Comparison of ENCODE assay signal across 18 cellular contexts in the genomic region with DNA sequence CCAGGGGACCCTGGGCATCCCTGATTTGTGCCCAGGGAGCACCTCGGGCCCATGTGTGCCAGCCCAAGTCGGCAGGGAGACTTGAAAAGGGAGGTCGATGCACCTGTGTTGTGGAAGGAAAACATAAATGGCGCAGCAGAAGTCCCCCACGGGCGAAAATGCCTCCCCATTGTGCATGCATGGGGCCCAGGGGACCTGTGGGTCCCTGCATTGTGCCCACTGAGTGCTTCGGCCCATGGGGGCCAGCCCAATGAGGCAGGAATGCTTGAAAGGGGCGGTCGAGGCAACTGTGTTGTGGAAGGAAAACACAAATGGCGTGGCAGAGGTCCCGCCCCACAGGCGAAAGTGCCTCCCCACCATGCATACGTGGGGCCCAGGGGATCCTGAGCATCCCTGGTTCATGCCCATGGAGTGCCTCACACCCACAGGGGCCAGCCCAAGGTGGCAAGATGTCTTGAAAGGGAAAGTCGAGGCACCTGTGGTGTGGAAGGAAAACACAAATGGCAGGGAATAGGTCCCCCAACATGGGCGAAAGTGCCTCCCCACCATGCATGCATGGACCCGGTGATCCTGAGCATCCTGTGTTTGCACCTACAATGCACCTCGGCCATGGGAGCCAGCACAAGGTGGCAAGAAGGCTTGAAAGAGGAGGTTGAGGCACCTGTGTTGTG.
DNase-seq lines count a peak whose midpoint lies in the region; ATAC-seq, FAIRE-seq and TF ChIP-seq lines count a peak whose summit lies in the region.
"Had no signal": no experiment of that assay in that cellular context is flagged by ENCODE, and none has a peak within 500 bp of the region (broad histone marks: within the 10 kb centered on the region; RNA-seq: fewer than 3 reads in every experiment).

No MANE protein-coding gene starts in this region.

- no peak overlapping the region for H3K9ac ChIP-seq in kidney (ENCODE audit: low read length in 2 of 2)
- H3K9ac ChIP-seq: GM23248 had no signal

- no peak overlapping the region for H3K4me3 ChIP-seq in Peyer's patch
- no peak overlapping the region for H3K4me3 ChIP-seq in kidney (ENCODE audit: low read length in 2 of 2)
- no peak overlapping the region for H3K4me3 ChIP-seq in sigmoid colon
- H3K4me3 ChIP-seq: GM23248 had no signal

- ATAC-seq in activated T-helper 17 cell treated with anti-CD3 and anti-CD28 coated beads, Interleukin-2, amount 50 U/mL, for 72 hours (replicated peaks), result no peak
- ATAC-seq: CD8-positive, alpha-beta T cell; HCT116 had no signal

- TF ChIP-seq CTCF in Peyer's patch (IDR thresholded peaks at IDR 0.05) (no peak), kidney (IDR thresholded peaks at IDR 0.05; ENCODE audit: borderline replicate concordance, extremely low read depth, insufficient read depth) (no peak), sigmoid colon (IDR thresholded peaks at IDR 0.05) (no peak)

- no peak for FAIRE-seq in kidney (lab: Jason Lieb, UNC)

- no peaks in the 10 kb centered on the region for H3K27me3 Mint-ChIP-seq in activated T-helper 17 cell treated with anti-CD3 and anti-CD28 coated beads, Interleukin-2, amount 50 U/mL, for 72 hours

- H3K27ac Mint-ChIP-seq in activated T-helper 17 cell treated with anti-CD3 and anti-CD28 coated beads, Interleukin-2, amount 50 U/mL, for 72 hours, result no peak overlapping the region
- H3K27ac Mint-ChIP-seq: CD8-positive, alpha-beta T cell had no signal

- WGBS in sigmoid colon, 2 donors, result 79 to 82% methylated on average over 17 of the region's 17 CpGs

- H3K9me3 ChIP-seq in Peyer's patch, result peaks cover 0 to 42% (median 5%) of the 10 kb centered on the region in 4 donors
- H3K9me3 ChIP-seq in kidney (ENCODE audit: control insufficient read depth in 1 of 2, low read length in 2 of 2), result peaks cover 0 to 19% of the 10 kb centered on the region in 2 donors
- H3K9me3 ChIP-seq in sigmoid colon, result peaks cover 0 to 30% (median 2%) of the 10 kb centered on the region in 4 donors

- TF ChIP-seq EP300 in sigmoid colon (IDR thresholded peaks at IDR 0.05), result no peak

- peak; percentile 3 for DNase-seq in activated naive CD4-positive, alpha-beta T cell treated with anti-CD3 and anti-CD28 coated beads, Interleukin-2, amount 50 U/mL, for 16 hours
- no peak for DNase-seq in activated naive CD4-positive, alpha-beta T cell treated with Interleukin-2 at 50 U/mL for 16 hours
- DNase-seq in Peyer's patch (peak in 2 of 3 donors; percentile 14 to 40), kidney (peak; percentile 48), sigmoid colon (peak; percentile 15), glomerular visceral epithelial cell (ENCODE audit: extremely low spot score) (no peak), medulla oblongata (ENCODE audit: extremely low spot score) (no peak)
- DNase-seq: CD8-positive, alpha-beta T cell; DMS79 treated with DMSO at 0.1 percent for 48 hours; GM23248; MV-4-11; NCI-H1417; NCI-H187 treated with DMSO at 0.1 percent for 48 hours; NCI-H69; NK-92 treated with Interleukin-12 subunit alpha and Interleukin-12 subunit beta, amount 100 ng/mL, for 24 hours; RPMI8226 had no signal

- H3K27ac ChIP-seq in Peyer's patch (no peak overlapping the region), kidney (ENCODE audit: low read depth in 2 of 2, low read length in 2 of 2) (no peak overlapping the region), sigmoid colon (no peak overlapping the region)
- H3K27ac ChIP-seq: GM23248 had no signal

- intact Hi-C loops in kidney (cut with DNase I) (no loop called here), sigmoid colon (cut with DNase I) (no loop called here)

- H3K36me3 Mint-ChIP-seq in activated T-helper 17 cell treated with anti-CD3 and anti-CD28 coated beads, Interleukin-2, amount 50 U/mL, for 72 hours (ENCODE audit: low read depth), result no peaks in the 10 kb centered on the region
- H3K36me3 Mint-ChIP-seq: CD8-positive, alpha-beta T cell had no signal

- H3K4me1 ChIP-seq in Peyer's patch, result no peaks in the 10 kb centered on the region
- no peaks in the 10 kb centered on the region for H3K4me1 ChIP-seq in kidney (ENCODE audit: control insufficient read depth in 1 of 2, insufficient read depth in 1 of 2, low read depth in 1 of 2, low read length in 2 of 2)
- no peaks in the 10 kb centered on the region for H3K4me1 ChIP-seq in sigmoid colon

- peaks cover 14% of the 10 kb centered on the region for H3K9me3 Mint-ChIP-seq in activated T-helper 17 cell treated with anti-CD3 and anti-CD28 coated beads, Interleukin-2, amount 50 U/mL, for 72 hours

- TF ChIP-seq POLR2A in Peyer's patch (IDR thresholded peaks at IDR 0.05), result no peak
- no peak for TF ChIP-seq POLR2A in sigmoid colon (IDR thresholded peaks at IDR 0.05)

- H3K4me3 Mint-ChIP-seq in activated T-helper 17 cell treated with anti-CD3 and anti-CD28 coated beads, Interleukin-2, amount 50 U/mL, for 72 hours, result no peak overlapping the region
- H3K4me3 Mint-ChIP-seq: CD8-positive, alpha-beta T cell had no signal

- no peaks in the 10 kb centered on the region for H3K4me1 Mint-ChIP-seq in activated T-helper 17 cell treated with anti-CD3 and anti-CD28 coated beads, Interleukin-2, amount 50 U/mL, for 72 hours

- H3K36me3 ChIP-seq in Peyer's patch, result no peaks in the 10 kb centered on the region
- H3K36me3 ChIP-seq in kidney (ENCODE audit: control insufficient read depth in 1 of 2, insufficient read depth in 2 of 2, low read length in 2 of 2), result no peaks in the 10 kb centered on the region
- no peaks in the 10 kb centered on the region for H3K36me3 ChIP-seq in sigmoid colon

- H3K27me3 ChIP-seq in Peyer's patch (no peaks in the 10 kb centered on the region), sigmoid colon (peaks cover 0 to 16% (median 0%) of the 10 kb centered on the region in 3 donors)

Comparison
In these comparisons a context has a peak if more than half of its experiments do, and no peak if none do; other contexts are left out.
1. DNase-seq: peak in activated naive CD4-positive, alpha-beta T cell treated with anti-CD3 and anti-CD28 coated beads, Interleukin-2, amount 50 U/mL, for 16 hours (single experiment), Peyer's patch (2 of 3), kidney (single experiment) and sigmoid colon (single experiment); none in activated naive CD4-positive, alpha-beta T cell treated with Interleukin-2 at 50 U/mL for 16 hours (single experiment), glomerular visceral epithelial cell (single experiment) and medulla oblongata (single experiment).